In genomic region chrY:21601524-21601923, GRCh38 we compare ENCODE assay signal across 3 cellular contexts.
"Had no signal": no experiment of that assay in that cellular context is flagged by ENCODE, and none has a peak within 500 bp of the region (broad histone marks: within the 10 kb centered on the region; RNA-seq: fewer than 3 reads in every experiment).

No MANE protein-coding gene starts in this region.

- ATAC-seq: GM12878 had no signal

- DNase-seq: GDM1, GF-D8 had no signal

- H3K4me3 ChIP-seq: GM12878 had no signal
